Comparison of ENCODE assay signal across 31 cellular contexts in the genomic region with DNA sequence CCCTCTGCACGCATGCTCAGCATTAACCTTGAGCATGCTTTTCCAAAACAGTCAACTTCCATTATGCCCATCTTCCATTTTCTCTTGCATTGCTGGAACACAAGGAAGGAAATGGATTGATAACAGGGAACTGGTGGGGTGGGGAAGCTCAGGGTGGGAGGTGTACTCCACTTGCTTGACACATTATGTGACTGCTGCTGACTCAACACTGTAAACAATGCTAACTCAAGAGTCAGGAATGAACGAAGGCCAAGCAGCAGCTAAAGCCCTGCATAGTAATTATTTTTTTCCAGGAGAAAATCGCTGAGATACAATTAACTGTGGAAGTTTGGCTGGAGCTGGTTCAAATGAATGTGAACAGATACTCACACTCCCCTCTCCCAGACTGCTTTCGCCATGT.
DNase-seq lines count a peak whose midpoint lies in the region; ATAC-seq, FAIRE-seq and TF ChIP-seq lines count a peak whose summit lies in the region.
"Had no signal": no experiment of that assay in that cellular context is flagged by ENCODE, and none has a peak within 500 bp of the region (broad histone marks: within the 10 kb centered on the region; RNA-seq: fewer than 3 reads in every experiment).

No MANE protein-coding gene starts in this region.

- no peaks in the 10 kb centered on the region for H3K36me3 ChIP-seq in bronchial epithelial cell (ENCODE audit: control insufficient read depth, insufficient read depth, low read length)
- H3K36me3 ChIP-seq in left lung: peaks cover 0 to 27% of the 10 kb centered on the region in 2 donors
- H3K36me3 ChIP-seq: esophagus squamous epithelium, gastrocnemius medialis, thoracic aorta, vagina, WERI-Rb-1 had no signal

- no peaks in the 10 kb centered on the region for H3K4me1 ChIP-seq in left lung
- H3K4me1 ChIP-seq: esophagus squamous epithelium, gastrocnemius medialis, vagina had no signal

- no peak overlapping the region for H3K4me3 ChIP-seq in bronchial epithelial cell (ENCODE audit: low read depth, low read length)
- H3K4me3 ChIP-seq in left lung: no peak overlapping the region
- H3K4me3 ChIP-seq: esophagus squamous epithelium, gastrocnemius medialis, left ventricle myocardium inferior, skin epidermis, thoracic aorta, vagina had no signal

- FAIRE-seq in bronchial epithelial cell (lab: Jason Lieb, UNC): peak; percentile 7
- FAIRE-seq: colon had no signal

- no peaks in the 10 kb centered on the region for H3K9me3 ChIP-seq in left lung
- H3K9me3 ChIP-seq: esophagus squamous epithelium, gastrocnemius medialis, left ventricle myocardium inferior, thoracic aorta, vagina had no signal

- no peaks in the 10 kb centered on the region for H3K27me3 ChIP-seq in bronchial epithelial cell (ENCODE audit: control insufficient read depth, insufficient read depth, low read length)
- no peaks in the 10 kb centered on the region for H3K27me3 ChIP-seq in left lung
- H3K27me3 ChIP-seq: esophagus squamous epithelium, gastrocnemius medialis, vagina had no signal

- in situ Hi-C loops in G401 (cut with HindIII; ENCODE audit: low sequenced_read_pairs): no loop called here

- DNase-seq in DMS53 (lab: John Stamatoyannopoulos, UW) (peak; percentile 28), DMS53 treated with DMSO at 0.1 percent for 48 hours (lab: John Stamatoyannopoulos, UW; ENCODE audit: unreplicated experiment) (no peak), NCI-H69 (lab: John Stamatoyannopoulos, UW) (peak; percentile 86), bronchial epithelial cell (ENCODE audit: low read depth) (peak; percentile 53), left lung (no peak), G401 (ENCODE audit: low spot score) (no peak), NCI-H1048 (lab: John Stamatoyannopoulos, UW) (no peak)
- DNase-seq: activated CD4-positive, alpha-beta T cell treated with anti-CD3 and anti-CD28 coated beads for 48 hours; activated naive CD4-positive, alpha-beta T cell treated with Interleukin-2 at 50 U/mL for 16 hours; activated T-cell treated with anti-CD3 and anti-CD28 coated beads, Interleukin-2, amount 50 U/mL, for 4 hours; effector memory CD8-positive, alpha-beta T cell; esophagus squamous epithelium; gastrocnemius medialis; GOT3; immature natural killer cell; left ventricle myocardium inferior; naive thymus-derived CD4-positive, alpha-beta T cell; NCI-H1436; NCI-H2081 treated with DMSO at 0.1 percent for 48 hours; NCI-H510A treated with DMSO at 0.1 percent for 48 hours; SIG-M5; SW 1271; T-helper 9 cell; WERI-Rb-1 had no signal

- no peak for TF ChIP-seq CTCF in bronchial epithelial cell (IDR thresholded peaks at IDR 0.05; ENCODE audit: insufficient read depth, low read length, severe bottlenecking)
- no peak for TF ChIP-seq CTCF in left lung (IDR thresholded peaks at IDR 0.05)

- peak; percentile 37 for ATAC-seq in left lung
- ATAC-seq in HG02678 (IDR thresholded peaks at IDR 0.05; ENCODE audit: unreplicated experiment): no peak
- ATAC-seq: effector memory CD8-positive, alpha-beta T cell; gastrocnemius medialis; naive thymus-derived CD4-positive, alpha-beta T cell; Panc1 had no signal

- intact Hi-C loops in left lung (cut with DNase I): no loop called here

- no peak overlapping the region for H3K27ac ChIP-seq in left lung
- H3K27ac ChIP-seq: 22Rv1, esophagus squamous epithelium, gastrocnemius medialis, left ventricle myocardium inferior, skin epidermis, thoracic aorta, vagina, WERI-Rb-1 had no signal

Comparison
In these comparisons a context has a peak if more than half of its experiments do, and no peak if none do; other contexts are left out.
1. DNase-seq: peak in DMS53 (single experiment), NCI-H69 (single experiment) and bronchial epithelial cell (single experiment); none in DMS53 treated with DMSO at 0.1 percent for 48 hours (single experiment), left lung (0 of 2), G401 (single experiment) and NCI-H1048 (single experiment).